Comparison of ENCODE assay signal across 8 cellular contexts in the genomic region with DNA sequence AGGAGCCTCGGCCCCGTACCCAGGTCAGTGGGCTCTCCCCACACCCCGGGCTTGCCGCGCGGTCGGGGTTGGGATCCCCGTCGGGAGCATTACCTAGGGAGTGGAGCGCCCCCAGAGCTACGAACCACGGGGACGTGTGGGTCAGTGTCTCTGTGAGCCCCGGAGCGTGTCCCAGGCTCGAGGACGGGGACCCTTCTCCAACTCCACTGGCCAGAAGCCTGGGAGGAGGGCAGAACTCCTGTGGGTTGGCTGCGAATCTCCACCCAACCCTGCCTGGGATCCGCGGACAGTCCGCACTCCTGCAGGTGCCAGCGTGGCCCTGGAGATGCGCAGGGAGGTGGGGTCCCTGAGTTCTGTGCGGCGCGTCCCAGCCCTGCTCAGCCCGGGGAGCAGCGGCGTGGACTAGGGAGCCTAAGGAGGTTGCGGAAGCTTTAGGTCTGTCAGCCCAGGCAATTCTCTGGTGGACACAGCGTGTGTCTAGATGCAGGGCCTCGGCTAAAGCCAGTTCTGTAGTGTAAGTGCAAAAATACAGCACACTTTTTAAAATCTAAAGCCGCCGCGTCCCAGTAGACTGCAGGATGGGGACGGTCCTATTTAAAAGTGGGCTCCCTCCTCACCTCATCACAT. TPM values are rescaled to one million over a fixed set of nuclear protein-coding genes. Genes with fewer than 3 reads are reported as not detected.
DNase-seq lines count a peak whose midpoint lies in the region; ATAC-seq, FAIRE-seq and TF ChIP-seq lines count a peak whose summit lies in the region.

No MANE protein-coding gene starts in this region.

- H3K9me3 Mint-ChIP-seq in IgD-negative memory B cell = no peaks in the 10 kb centered on the region

- no peaks in the 10 kb centered on the region for H4K20me1 ChIP-seq in GM12878 (ENCODE audit: control insufficient read depth, insufficient read depth)

- FAIRE-seq in GM12878 (lab: Jason Lieb, UNC) = no peak

- DNase-seq in BE2C (no peak), GM12878 (ENCODE audit: low read depth, low spot score) (no peak), spleen (no peak), NCI-H510A treated with DMSO at 0.1 percent for 48 hours (lab: John Stamatoyannopoulos, UW) (no peak), NCI-H1930 (lab: John Stamatoyannopoulos, UW) (no peak)

- TF ChIP-seq EP300 in GM12878 (IDR thresholded peaks at IDR 0.05; ENCODE audit: borderline replicate concordance in 1 of 2, control insufficient read depth in 1 of 2, low read depth in 2 of 2, low read length in 2 of 2) = no peak

- H3K4me3 Mint-ChIP-seq in IgD-negative memory B cell = peak overlapping the region; percentile 94 to 99 (median 98)

- no peaks in the 10 kb centered on the region for H3K9me3 ChIP-seq in BE2C
- H3K9me3 ChIP-seq in GM12878 (replicated peaks; ENCODE audit: control insufficient read depth, insufficient read depth, low read length) = no peaks in the 10 kb centered on the region
- H3K9me3 ChIP-seq in iPS-20b (ENCODE audit: insufficient read depth, low read depth, low read length) = no peaks in the 10 kb centered on the region
- H3K9me3 ChIP-seq in spleen = no peaks in the 10 kb centered on the region

- H3K27me3 Mint-ChIP-seq in IgD-negative memory B cell = peaks cover 2% of the 10 kb centered on the region

- ATAC-seq in GM19351 (IDR thresholded peaks at IDR 0.05; ENCODE audit: unreplicated experiment) (peak; percentile 13), GM12878 (peak; percentile 18)

- no TSS peak for BruUV-seq in GM12878 (replicated peaks; lab: Mats Ljungman, UMichigan)

- H3K9ac ChIP-seq in GM12878 (ENCODE audit: control insufficient read depth, insufficient read depth, low read length) (peak overlapping the region; percentile 96), iPS-20b (ENCODE audit: low read depth, low read length) (peak overlapping the region; percentile 69)

- H3K27me3 ChIP-seq in BE2C = peaks cover 6% of the 10 kb centered on the region; the same call in 1 of the 2 replicates
- no peaks in the 10 kb centered on the region for H3K27me3 ChIP-seq in GM12878 (replicated peaks in 1 of 2; ENCODE audit: control insufficient read depth in 2 of 2, insufficient read depth in 2 of 2, low read length in 1 of 2)
- H3K27me3 ChIP-seq in iPS-20b (ENCODE audit: insufficient read depth, low read length) = peaks cover 28% of the 10 kb centered on the region
- peaks cover 0 to 13% (median 9%) of the 10 kb centered on the region in 7 donors for H3K27me3 ChIP-seq in spleen (replicated peaks in 1 of 7)

- H3K36me3 ChIP-seq in BE2C (no peaks in the 10 kb centered on the region), GM12878 (ENCODE audit: control insufficient read depth in 2 of 2, insufficient read depth in 2 of 2, low read length in 1 of 2) (no peaks in the 10 kb centered on the region), iPS-20b (ENCODE audit: insufficient read depth, low read depth, low read length) (no peaks in the 10 kb centered on the region), spleen (no peaks in the 10 kb centered on the region)

- H2AFZ ChIP-seq in GM12878 (ENCODE audit: control insufficient read depth, low read depth, low read length) = peak overlapping the region; percentile 78

- TF ChIP-seq RAD21 in GM12878 (IDR thresholded peaks at IDR 0.05; ENCODE audit: insufficient read depth, low read depth, low read length) = no peak

- H3K4me1 Mint-ChIP-seq in IgD-negative memory B cell = peaks cover 55 to 69% (median 57%) of the 10 kb centered on the region in 3 donors

- CTCF ChIA-PET in GM12878 (lab: Yijun Ruan, JAX) = interaction anchor here (0.7 to 8.1 kb wide), 31 partner anchors 9 to 769 kb away, joined by 3 to 67 read pairs (median 5); no protein-coding TSS in a partner anchor

- intact Hi-C loops in GM12878 (cut with micrococcal nuclease; ENCODE audit: unreplicated experiment) (loop anchor here (5.0 to 10.0 kb wide), 2 partner anchors 173 to 769 kb away; no protein-coding TSS in a partner anchor), spleen (cut with DNase I; ENCODE audit: low total_unique reads) (no loop called here)

- H3K36me3 Mint-ChIP-seq in IgD-negative memory B cell = peaks cover 1% of the 10 kb centered on the region

- RAD21 ChIA-PET in GM12878 (lab: Charles Lee; ENCODE audit: unreplicated experiment) = interaction anchor here (0.6 to 7.1 kb wide), 23 partner anchors 8 to 161 kb away, joined by 3 to 57 read pairs (median 4); no protein-coding TSS in a partner anchor

- peak overlapping the region; percentile 90 to 100 (median 99) for H3K27ac Mint-ChIP-seq in IgD-negative memory B cell

- TF ChIP-seq CTCF in BE2C (IDR thresholded peaks at IDR 0.05; ENCODE audit: low read depth, low read length) = no peak
- no peak for TF ChIP-seq CTCF in GM12878 (IDR thresholded peaks at IDR 0.05 in 2 of 3, conservative IDR thresholded peaks at IDR 0.05 in 1 of 3; ENCODE audit: control insufficient read depth in 2 of 3, extremely low read depth in 1 of 3, insufficient read depth in 1 of 3, low read depth in 3 of 3, low read length in 3 of 3)
- TF ChIP-seq CTCF in spleen (IDR thresholded peaks at IDR 0.05 in 8 of 11, conservative IDR thresholded peaks at IDR 0.05 in 3 of 11) = no peak

- TF ChIP-seq POLR2A in GM12878 (IDR thresholded peaks at IDR 0.05; ENCODE audit: low read depth, low read length) = no peak
- TF ChIP-seq POLR2A in spleen (IDR thresholded peaks at IDR 0.05) = no peak

- peak overlapping the region; percentile 99 for H3K27ac ChIP-seq in GM12878 (ENCODE audit: control insufficient read depth, insufficient read depth)
- no peak overlapping the region for H3K27ac ChIP-seq in iPS-20b (ENCODE audit: low read length)
- H3K27ac ChIP-seq in spleen = peak overlapping the region; percentile 83 to 94 (median 92)

- no peaks in the 10 kb centered on the region for H3K4me1 ChIP-seq in BE2C
- peaks cover 28% of the 10 kb centered on the region for H3K4me1 ChIP-seq in GM12878 (ENCODE audit: control insufficient read depth, insufficient read depth, low read length)
- peaks cover 14% of the 10 kb centered on the region; the same call in 1 of the 2 replicates for H3K4me1 ChIP-seq in iPS-20b (ENCODE audit: insufficient read depth, low read length)
- H3K4me1 ChIP-seq in spleen = peaks cover 20 to 68% (median 41%) of the 10 kb centered on the region in 6 donors

- H3K79me2 ChIP-seq in GM12878 (ENCODE audit: control insufficient read depth, insufficient read depth, low read length) = peaks cover 66% of the 10 kb centered on the region

- H3K4me3 ChIP-seq in BE2C (ENCODE audit: low read depth, low read length) = peak overlapping the region; percentile 70
- peak overlapping the region; percentile 92 for H3K4me3 ChIP-seq in GM12878
- H3K4me3 ChIP-seq in iPS-20b (ENCODE audit: low read length) = peak overlapping the region; percentile 91
- peak overlapping the region; percentile 58 to 87 (median 76) for H3K4me3 ChIP-seq in spleen

- under 1% methylated on average over 36 of the region's 36 CpGs for WGBS in GM12878 (ENCODE audit: insufficient coverage, insufficient replicate concordance, low lambda C conversion rate, missing lambda C conversion rate)
- WGBS in spleen, 5 donors = 4 to 8% (median 6%) methylated on average over 17 to 36 of the region's 36 CpGs

- in situ Hi-C loops in GM12878 (cut with MboI) = loop anchor here (25.0 kb wide), 1 partner anchor 1827 kb away; a partner anchor contains a TSS

- POLR2A ChIA-PET in GM12878 (lab: Charles Lee) = interaction anchor here (0.7 to 3.9 kb wide), 10 partner anchors 7 to 831 kb away, joined by 3 to 21 read pairs (median 4); a partner anchor contains a TSS

- peak overlapping the region; percentile 97 for H3K4me2 ChIP-seq in GM12878 (ENCODE audit: control insufficient read depth, insufficient read depth)

- SMC1A ChIA-PET in GM12878 (lab: Charles Lee; ENCODE audit: uncharacterized antibody, unreplicated experiment) = interaction anchor here (0.7 to 9.6 kb wide), 24 partner anchors 8 to 176 kb away, joined by 3 to 69 read pairs (median 5); no protein-coding TSS in a partner anchor

RNA-seq across cellular contexts. Expression of a gene that starts 0.4 kb away (rescaled TPM):
- polyA plus RNA-seq in BE2C (2012; ENCODE audit: insufficient read depth, insufficient read length, low read depth) = 15.6 TPM
- polyA plus RNA-seq in IgD-negative memory B cell = 29.1 TPM
- 230 and 231 TPM in 2 replicates for total RNA-seq in GM12878 (2013; cell fraction: nucleolus; rRNA removed)
- 41.2 and 44.3 TPM in 2 replicates for total RNA-seq in GM12878 (2014; rRNA removed)
- total RNA-seq in GM12878 (2014; rRNA removed; fragmentation: Illumina TruSeq; extraction: Trizol) = 48.6 and 54.1 TPM in 2 replicates
- 45.2 and 52.5 TPM in 2 replicates for total RNA-seq in GM12878 (2021)
- 26.0 TPM for polyA plus RNA-seq in GM12878 (2011; ENCODE audit: low read depth)
- polyA plus RNA-seq in GM12878 (2011; rRNA removed) = 48.1 and 49.6 TPM in 2 replicates
- 40.3 and 54.5 TPM in 2 replicates for polyA plus RNA-seq in GM12878 (2011; cell fraction: cytosol; rRNA removed)
- polyA plus RNA-seq in GM12878 (2011; cell fraction: nucleus; rRNA removed) = 107 and 148 TPM in 2 replicates
- 37.0 and 41.9 TPM in 2 replicates for polyA plus RNA-seq in GM12878 (2012)
- 56.3 and 69.7 TPM in 2 replicates for polyA plus RNA-seq in GM12878 (2014; fragmentation: Illumina TruSeq; extraction: Trizol)
- 10 to 100 TPM; 17.3 to 22.3 TPM for polyA plus RNA-seq in GM12878 (2014; fragmentation: Nextera tagmentation; extraction: Ambion mirVana)
- 30.7 and 37.3 TPM in 2 replicates for polyA plus RNA-seq in GM12878 (2014; rRNA removed)
- polyA plus RNA-seq in GM12878 (2016; fragmentation: Nextera tagmentation; extraction: Ambion mirVana) = 10 to 100 TPM; 28.1 to 35.7 TPM
- polyA minus RNA-seq in GM12878 (2011; rRNA and poly(A)+ RNA removed) = 91.7 and 108 TPM in 2 replicates
- 24.9 and 39.3 TPM in 2 replicates for polyA minus RNA-seq in GM12878 (2011; cell fraction: cytosol; rRNA and poly(A)+ RNA removed)
- 61.4 and 92.7 TPM in 2 replicates for polyA minus RNA-seq in GM12878 (2011; cell fraction: nucleus; rRNA and poly(A)+ RNA removed)
- total RNA-seq in spleen = 10 to 100 TPM; 28.2 to 75.1 (median 41.4) TPM
- 10 to 100 TPM; 17.2 to 25.0 (median 18.1) TPM for polyA plus RNA-seq in spleen

RNA-seq across cellular contexts. Expression of a gene that starts 28.9 kb away (rescaled TPM):
- polyA plus RNA-seq in BE2C (2012; ENCODE audit: insufficient read depth, insufficient read length, low read depth) = 0.31 TPM
- polyA plus RNA-seq in IgD-negative memory B cell (0.08 TPM), GM12878 (2011; rRNA removed) (not detected in 2 replicates), GM12878 (2014; fragmentation: Illumina TruSeq; extraction: Trizol) (not detected in 2 replicates), GM12878 (2014; fragmentation: Nextera tagmentation; extraction: Ambion mirVana) (under 1 TPM; 0.04 to 0.06 TPM), GM12878 (2014; rRNA removed) (not detected in 2 replicates), GM12878 (2016; fragmentation: Nextera tagmentation; extraction: Ambion mirVana) (under 1 TPM; 0.35 to 0.71 TPM), spleen (1 to 10 TPM; 2.6 to 3.1 (median 2.7) TPM)
- total RNA-seq in GM12878 (2013; cell fraction: nucleolus; rRNA removed) = not detected in 2 replicates
- total RNA-seq in GM12878 (2014; rRNA removed) (not detected in 2 replicates), GM12878 (2014; rRNA removed; fragmentation: Illumina TruSeq; extraction: Trizol) (not detected in 2 replicates), GM12878 (2021) (not detected in 2 replicates), spleen (10 to 100 TPM in 5 of 7 donors, 1 to 10 TPM in 2; 2.6 to 23.8 (median 10.7) TPM)
- 0.37 TPM for polyA plus RNA-seq in GM12878 (2011; ENCODE audit: low read depth)
- polyA plus RNA-seq in GM12878 (2011; cell fraction: cytosol; rRNA removed) = not detected in 2 replicates
- not detected in 2 replicates for polyA plus RNA-seq in GM12878 (2011; cell fraction: nucleus; rRNA removed)
- polyA plus RNA-seq in GM12878 (2012) = 0.09 and 0.15 TPM in 2 replicates
- polyA minus RNA-seq in GM12878 (2011; rRNA and poly(A)+ RNA removed) = not detected in 2 replicates
- polyA minus RNA-seq in GM12878 (2011; cell fraction: cytosol; rRNA and poly(A)+ RNA removed) = not detected in 2 replicates
- polyA minus RNA-seq in GM12878 (2011; cell fraction: nucleus; rRNA and poly(A)+ RNA removed) = not detected in 2 replicates
